11 cellular contexts compared by ENCODE assay signal in the genomic region with DNA sequence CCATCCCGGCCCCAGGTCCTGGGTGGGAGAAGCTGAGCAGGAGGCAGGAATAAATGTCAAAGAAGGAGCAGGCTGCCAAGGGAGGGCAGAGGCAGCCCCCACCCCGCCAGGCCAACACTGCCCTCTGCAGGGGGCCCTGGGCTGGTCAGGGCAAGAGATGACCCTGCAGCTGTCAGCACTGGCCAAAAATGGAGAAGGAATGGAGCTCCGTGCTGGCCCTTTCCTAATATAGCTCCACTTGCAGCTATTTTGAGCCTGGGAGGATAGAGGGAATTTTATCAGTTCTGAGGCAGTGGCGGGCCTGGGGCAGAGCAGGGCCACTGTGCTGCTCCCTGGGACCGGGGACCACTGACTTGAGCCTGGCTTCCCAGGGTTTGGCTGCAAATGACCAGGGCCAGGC. TPM values are rescaled to one million over a fixed set of nuclear protein-coding genes. Genes with fewer than 3 reads are reported as not detected.
DNase-seq lines count a peak whose midpoint lies in the region; ATAC-seq and TF ChIP-seq lines count a peak whose summit lies in the region.
"Had no signal": no experiment of that assay in that cellular context is flagged by ENCODE, and none has a peak within 500 bp of the region (broad histone marks: within the 10 kb centered on the region; RNA-seq: fewer than 3 reads in every experiment).

No MANE protein-coding gene starts in this region.

- intact Hi-C loops in left cardiac atrium (cut with DNase I): no loop called here
- intact Hi-C loops in naive thymus-derived CD4-positive, alpha-beta T cell (cut with micrococcal nuclease): no loop called here

- no peak overlapping the region for H3K27ac ChIP-seq in HEK293 (ENCODE audit: extremely low read depth, low read depth, low read length)
- peak overlapping the region; percentile 82 for H3K27ac ChIP-seq in substantia nigra (ENCODE audit: low read depth, low read length, poor library complexity, severe bottlenecking)
- H3K27ac ChIP-seq in naive thymus-derived CD4-positive, alpha-beta T cell (ENCODE audit: low read depth, low read length): no peak overlapping the region

- no peak overlapping the region for H3K27ac Mint-ChIP-seq in naive thymus-derived CD4-positive, alpha-beta T cell

- no peaks in the 10 kb centered on the region for H3K36me3 ChIP-seq in HEK293 (ENCODE audit: control insufficient read depth in 2 of 2, insufficient read depth in 1 of 2, low read length in 2 of 2)
- H3K36me3 ChIP-seq in naive thymus-derived CD4-positive, alpha-beta T cell (ENCODE audit: control insufficient read depth in 2 of 3, insufficient read depth in 3 of 3, low read length in 3 of 3): no peaks in the 10 kb centered on the region
- H3K36me3 ChIP-seq: HAP-1 had no signal

- POLR2A ChIA-PET in HEK293 (lab: Yijun Ruan, JAX): interaction anchor here (1.0 kb wide), 1 partner anchor 284 kb away, joined by 5 read pairs; no protein-coding TSS in a partner anchor
- POLR2A ChIA-PET in naive thymus-derived CD4-positive, alpha-beta T cell (lab: Charles Lee): no interaction called here

- no peaks in the 10 kb centered on the region for H3K36me3 Mint-ChIP-seq in naive thymus-derived CD4-positive, alpha-beta T cell

- no peak overlapping the region for H3K4me3 Mint-ChIP-seq in naive thymus-derived CD4-positive, alpha-beta T cell

- peak; percentile 86 for TF ChIP-seq CTCF in HEK293 (tag by site-specific recombination; IDR thresholded peaks at IDR 0.05)

- H3K4me3 ChIP-seq in HEK293 (ENCODE audit: low read depth, low read length): no peak overlapping the region
- no peak overlapping the region for H3K4me3 ChIP-seq in naive thymus-derived CD4-positive, alpha-beta T cell (ENCODE audit: low read length)
- H3K4me3 ChIP-seq: HAP-1 had no signal

- H3K9me3 Mint-ChIP-seq in naive thymus-derived CD4-positive, alpha-beta T cell: no peaks in the 10 kb centered on the region

- CTCF ChIA-PET in HEK293 (lab: Yijun Ruan, JAX): interaction anchor here (0.5 to 6.3 kb wide), 9 partner anchors 8 to 403 kb away, joined by 3 to 46 read pairs (median 4); no protein-coding TSS in a partner anchor
- CTCF ChIA-PET in naive thymus-derived CD4-positive, alpha-beta T cell (lab: Charles Lee): no interaction called here

- peaks cover 0 to 4% (median 0%) of the 10 kb centered on the region in 5 donors for H3K27me3 Mint-ChIP-seq in naive thymus-derived CD4-positive, alpha-beta T cell

- peaks cover 0 to 12% (median 4%) of the 10 kb centered on the region in 7 donors for H3K4me1 Mint-ChIP-seq in naive thymus-derived CD4-positive, alpha-beta T cell

- ATAC-seq in SK-N-SH treated with all-trans-retinoic acid at 6 μM for 48 hours: peak; percentile 67
- ATAC-seq in left cardiac atrium: peak; percentile 57 to 62
- no peak for ATAC-seq in GM21528 (IDR thresholded peaks at IDR 0.05; ENCODE audit: low FRiP score, unreplicated experiment)
- no peak for ATAC-seq in naive thymus-derived CD4-positive, alpha-beta T cell
- ATAC-seq in activated CD4-positive, CD25-positive, alpha-beta regulatory T cell treated with anti-CD3 and anti-CD28 coated beads, Interleukin-2, amount 50 U/mL, for 24 hours: no peak

- H3K4me1 ChIP-seq in HEK293 (ENCODE audit: control insufficient read depth, insufficient read depth, low read length): no peaks in the 10 kb centered on the region
- H3K4me1 ChIP-seq in naive thymus-derived CD4-positive, alpha-beta T cell (ENCODE audit: control insufficient read depth in 2 of 2, insufficient read depth in 2 of 2, low read length in 2 of 2): no peaks in the 10 kb centered on the region
- H3K4me1 ChIP-seq: HAP-1 had no signal

- no peaks in the 10 kb centered on the region for H3K27me3 ChIP-seq in naive thymus-derived CD4-positive, alpha-beta T cell (ENCODE audit: control insufficient read depth in 2 of 2, insufficient read depth in 2 of 2, low read length in 2 of 2)

- DNase-seq in left cardiac atrium: peak; percentile 59
- peak in 26 of 49 donors; percentile 14 to 66 (median 34) for DNase-seq in substantia nigra (lab: John Stamatoyannopoulos, UW)
- no peak for DNase-seq in superior temporal gyrus (ENCODE audit: extremely low spot score)
- DNase-seq in naive thymus-derived CD4-positive, alpha-beta T cell: no peak
- DNase-seq: effector CD8-positive, alpha-beta T cell; SW 1271 had no signal

- H3K9me3 ChIP-seq in HEK293 (ENCODE audit: control insufficient read depth, insufficient read depth, low read depth, low read length): no peaks in the 10 kb centered on the region
- H3K9me3 ChIP-seq in naive thymus-derived CD4-positive, alpha-beta T cell (ENCODE audit: control insufficient read depth in 2 of 3, low read length in 3 of 3): no peaks in the 10 kb centered on the region
- H3K9me3 ChIP-seq: HAP-1 had no signal

TF ChIP-seq in HEK293, 187 proteins besides CTCF, POLR2A, EP300 and RAD21:
- TF ChIP-seq GLIS1 (tag by site-specific recombination; IDR thresholded peaks at IDR 0.05) (peak; percentile 23; the same call in 1 of the 2 replicates), ZNF776 (tag by site-specific recombination; IDR thresholded peaks at IDR 0.05; ENCODE audit: borderline replicate concordance) (no peak), ZNF654 (tag by site-specific recombination; IDR thresholded peaks at IDR 0.05; ENCODE audit: low read depth) (peak; percentile 31)

TF ChIP-seq in SK-N-SH treated with all-trans-retinoic acid at 6 μM for 48 hours, 23 proteins besides CTCF, POLR2A, EP300 and RAD21:
- no peak for TF ChIP-seq ZFP3 (CRISPR knock-in tag; IDR thresholded peaks at IDR 0.05)
- TF ChIP-seq ISL1 (CRISPR knock-in tag; IDR thresholded peaks at IDR 0.05): no peak
- no peak for TF ChIP-seq ZNF70 (CRISPR knock-in tag; IDR thresholded peaks at IDR 0.05)
- no peak for TF ChIP-seq SNAI2 (CRISPR knock-in tag; IDR thresholded peaks at IDR 0.05)
- TF ChIP-seq RARB (CRISPR knock-in tag; IDR thresholded peaks at IDR 0.05): no peak
TF ChIP-seq in SK-N-SH treated with all-trans-retinoic acid at 6 μM for 48 hours: peak in this region for 0.

RNA-seq across cellular contexts. Expression of a gene that starts 16.0 kb away (rescaled TPM):
- 100 to 1,000 TPM; 585 to 779 TPM for total RNA-seq in left cardiac atrium
- total RNA-seq in naive thymus-derived CD4-positive, alpha-beta T cell: under 1 TPM in 2 of 5 experiments, not detected in 3; 0.13 to 0.32 TPM
- polyA plus RNA-seq in naive thymus-derived CD4-positive, alpha-beta T cell: not detected

RNA-seq across cellular contexts. Expression of a gene that starts 30.0 kb away (rescaled TPM):
- total RNA-seq in left cardiac atrium: under 1 TPM; 0.12 to 0.18 TPM
- not detected for total RNA-seq in naive thymus-derived CD4-positive, alpha-beta T cell
- polyA plus RNA-seq in naive thymus-derived CD4-positive, alpha-beta T cell: not detected

Comparison
In these comparisons a context has a peak if more than half of its experiments do, and no peak if none do; other contexts are left out.
1. ATAC-seq: peak in SK-N-SH treated with all-trans-retinoic acid at 6 μM for 48 hours (single experiment) and left cardiac atrium (2 of 2); none in GM21528 (single experiment), naive thymus-derived CD4-positive, alpha-beta T cell (single experiment) and activated CD4-positive, CD25-positive, alpha-beta regulatory T cell treated with anti-CD3 and anti-CD28 coated beads, Interleukin-2, amount 50 U/mL, for 24 hours (0 of 2).
2. DNase-seq: peak in left cardiac atrium (single experiment) and substantia nigra (26 of 49); none in superior temporal gyrus (single experiment) and naive thymus-derived CD4-positive, alpha-beta T cell (0 of 9).
3. RNA of a gene that starts 16.0 kb away (total RNA-seq): 585 to 779 TPM in left cardiac atrium; 0.13 to 0.32 TPM in naive thymus-derived CD4-positive, alpha-beta T cell; every median in the first group is over 100 times any median in the second.